19 cellular contexts compared by ENCODE assay signal in the genomic region with DNA sequence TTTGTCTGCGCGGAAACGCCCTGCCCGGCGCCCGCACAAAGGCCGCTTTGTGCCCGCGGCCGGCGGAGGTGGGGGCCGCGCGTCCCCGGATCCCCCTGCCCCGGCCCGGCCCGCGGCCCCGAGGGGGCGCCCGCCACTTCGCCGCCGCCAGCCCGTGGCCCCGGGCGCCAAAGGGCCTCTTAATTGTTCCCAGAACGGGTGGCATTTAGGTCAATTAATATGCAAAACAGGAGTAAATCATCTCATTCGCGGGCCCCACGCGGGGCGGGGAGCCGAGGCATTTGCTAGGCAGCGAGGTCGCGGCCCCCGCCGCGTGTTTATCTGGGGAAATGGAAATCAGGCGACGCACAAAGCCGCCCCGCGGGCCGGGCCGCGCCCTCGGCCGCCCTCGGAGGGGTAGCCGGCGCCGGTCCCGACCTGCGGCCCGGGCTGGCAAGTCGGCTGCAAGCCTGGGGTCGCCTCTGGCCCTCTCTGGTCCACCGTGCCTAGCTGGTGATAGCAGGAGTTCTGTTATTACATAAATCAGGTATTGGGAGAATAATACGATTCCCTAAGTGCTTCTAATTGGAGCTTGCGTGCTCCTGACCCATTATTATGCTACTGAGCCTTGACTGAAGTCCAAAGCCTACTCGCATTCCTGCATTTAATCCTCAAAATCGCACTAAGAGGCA.
A peak's percentile ranks its signal among the peaks of the same experiment; 100 is the strongest.
DNase-seq lines count a peak whose midpoint lies in the region; ATAC-seq, FAIRE-seq and TF ChIP-seq lines count a peak whose summit lies in the region.
"Had no signal": no experiment of that assay in that cellular context is flagged by ENCODE, and none has a peak within 500 bp of the region (broad histone marks: within the 10 kb centered on the region; RNA-seq: fewer than 3 reads in every experiment).

No MANE protein-coding gene starts in this region.

- H4K20me1 ChIP-seq in H1 (replicated peaks in 1 of 2; ENCODE audit: control insufficient read depth in 1 of 2, insufficient read depth in 2 of 2, low read length in 2 of 2) (no peaks in the 10 kb centered on the region), keratinocyte (ENCODE audit: control insufficient read depth, extremely low read depth, insufficient read depth, low read length) (peaks cover 2% of the 10 kb centered on the region)

- DNase-seq in DMS 273 (lab: John Stamatoyannopoulos, UW; ENCODE audit: unreplicated experiment): peak; percentile 26
- DNase-seq in DMS 273 treated with DMSO at 0.1 percent for 48 hours (lab: John Stamatoyannopoulos, UW): no peak
- DNase-seq in H1 (ENCODE audit: low read depth in 1 of 2, low spot score in 2 of 2): peak in 1 of 2 experiments; percentile 68
- DNase-seq in keratinocyte (ENCODE audit: low read depth, low spot score): no peak
- no peak for DNase-seq in stomach
- DNase-seq in activated naive CD4-positive, alpha-beta T cell treated with anti-CD3 and anti-CD28 coated beads for 36 hours: no peak
- no peak for DNase-seq in stimulated activated CD4-positive, alpha-beta T cell treated with anti-CD3 and anti-CD28 coated beads, Interleukin-12 subunit alpha, Interleukin-12 subunit beta, amount 100 ng/mL, for 4 hours
- DNase-seq: activated CD4-positive, alpha-beta T cell treated with anti-CD3 and anti-CD28 coated beads for 36 hours; CD8-positive, alpha-beta memory T cell; Kasumi-1; stimulated activated CD4-positive, alpha-beta T cell treated with anti-CD3 and anti-CD28 coated beads, Interleukin-2, amount 100 ng/mL, for 48 hours; T-helper 2 cell had no signal

- H4K8ac ChIP-seq in H1 (ENCODE audit: extremely low read depth, insufficient read depth, low read length): peak overlapping the region; percentile 88; the same call in 1 of the 2 replicates

- H2BK120ac ChIP-seq in H1 (replicated peaks; ENCODE audit: low read depth, low read length): no peak overlapping the region

- dilution Hi-C loops in keratinocyte (cut with MboI; ENCODE audit: extremely low pct_ligation_motif_present, low sequenced_read_pairs): no loop called here

- no peak overlapping the region for H4K91ac ChIP-seq in H1 (replicated peaks; ENCODE audit: insufficient read length, low read length)

- H3K36me3 Mint-ChIP-seq in activated naive CD4-positive, alpha-beta T cell treated with anti-CD3 and anti-CD28 coated beads for 36 hours (ENCODE audit: low read depth): peaks cover 2% of the 10 kb centered on the region
- H3K36me3 Mint-ChIP-seq: CD8-positive, alpha-beta memory T cell; stimulated activated memory B cell treated with anti-CD40 and anti-IgM and Interleukin-4, amounts not matched to agents 10 μg/mL and 1 μg/mL and 100 μg/mL, for 72 hours had no signal

- no peak overlapping the region for H3K14ac ChIP-seq in H1 (ENCODE audit: insufficient read length)

- H3K23ac ChIP-seq in H1 (ENCODE audit: insufficient read length): no peak overlapping the region

- H3K9me1 ChIP-seq in keratinocyte (ENCODE audit: control insufficient read depth, extremely low read depth, insufficient read depth, low read length): no peaks in the 10 kb centered on the region

- H2BK5ac ChIP-seq in H1 (ENCODE audit: low read depth, low read length): peak overlapping the region; percentile 83; the same call in 1 of the 2 replicates

- TF ChIP-seq RAD21 in H1 (IDR thresholded peaks at IDR 0.05 in 1 of 2, conservative IDR thresholded peaks at IDR 0.05 in 1 of 2; ENCODE audit: low read depth in 2 of 2, low read length in 2 of 2): no peak; a peak in 1 of 4 replicates

- CTCF ChIA-PET in H1 (lab: Charles Lee; ENCODE audit: partially characterized antibody): interaction anchor here (0.7 to 2.3 kb wide), 9 partner anchors 8 to 93 kb away, joined by 3 to 6 read pairs (median 3); no protein-coding TSS in a partner anchor
- CTCF ChIA-PET in activated naive CD4-positive, alpha-beta T cell treated with anti-CD3 and anti-CD28 coated beads for 36 hours (lab: Charles Lee): no interaction called here

- H3K79me1 ChIP-seq in H1 (ENCODE audit: low read depth, low read length): no peaks in the 10 kb centered on the region

- H3K27ac Mint-ChIP-seq in activated naive CD4-positive, alpha-beta T cell treated with anti-CD3 and anti-CD28 coated beads for 36 hours: no peak overlapping the region
- H3K27ac Mint-ChIP-seq: activated CD4-positive, alpha-beta T cell treated with anti-CD3 and anti-CD28 coated beads for 36 hours; CD8-positive, alpha-beta memory T cell; stimulated activated memory B cell treated with anti-CD40 and anti-IgM and Interleukin-4, amounts not matched to agents 10 μg/mL and 1 μg/mL and 100 μg/mL, for 72 hours had no signal

- ATAC-seq in HG03432 (IDR thresholded peaks at IDR 0.05; ENCODE audit: unreplicated experiment): no peak
- ATAC-seq: activated CD4-positive, alpha-beta T cell treated with anti-CD3 and anti-CD28 coated beads for 36 hours; psoas muscle; stimulated activated memory B cell treated with anti-CD40 and anti-IgM and Interleukin-4, amounts not matched to agents 10 μg/mL and 1 μg/mL and 100 μg/mL, for 72 hours had no signal

- POLR2A ChIA-PET in H1 (lab: Charles Lee; ENCODE audit: partially characterized antibody): no interaction called here

- H3K4ac ChIP-seq in H1 (replicated peaks; ENCODE audit: insufficient read length, low read depth, low read length): no peak overlapping the region

- H3K4me2 ChIP-seq in H1 (ENCODE audit: insufficient read depth in 1 of 2, low read depth in 2 of 2, low read length in 2 of 2) (peak overlapping the region; percentile 93 to 100), keratinocyte (ENCODE audit: control insufficient read depth, extremely low read depth, insufficient read depth, low read depth, low read length) (peak overlapping the region; percentile 40)

- H2AFZ ChIP-seq in H1 (ENCODE audit: low read length): no peak overlapping the region
- H2AFZ ChIP-seq in keratinocyte (ENCODE audit: control insufficient read depth, low read length): no peak overlapping the region

- H3K27me3 Mint-ChIP-seq in activated naive CD4-positive, alpha-beta T cell treated with anti-CD3 and anti-CD28 coated beads for 36 hours (ENCODE audit: low read depth): peaks cover 62% of the 10 kb centered on the region

- peak in 2 of 3 experiments; percentile 3 to 9; a peak in 3 of 4 replicates for TF ChIP-seq CTCF in H1 (IDR thresholded peaks at IDR 0.05; ENCODE audit: control extremely low read depth in 1 of 3, insufficient read depth in 1 of 3, low read depth in 1 of 3, low read length in 3 of 3)
- TF ChIP-seq CTCF in keratinocyte (optimal IDR thresholded peaks at IDR 0.05 in 1 of 3, IDR thresholded peaks at IDR 0.05 in 1 of 3, conservative IDR thresholded peaks at IDR 0.05 in 1 of 3; ENCODE audit: extremely low read depth in 1 of 3, insufficient read depth in 2 of 3, low read length in 3 of 3): no peak
- TF ChIP-seq CTCF in stomach (IDR thresholded peaks at IDR 0.05): no peak

- H3K4me3 Mint-ChIP-seq in activated naive CD4-positive, alpha-beta T cell treated with anti-CD3 and anti-CD28 coated beads for 36 hours: no peak overlapping the region
- H3K4me3 Mint-ChIP-seq: activated CD4-positive, alpha-beta T cell treated with anti-CD3 and anti-CD28 coated beads for 36 hours; CD8-positive, alpha-beta memory T cell; stimulated activated memory B cell treated with anti-CD40 and anti-IgM and Interleukin-4, amounts not matched to agents 10 μg/mL and 1 μg/mL and 100 μg/mL, for 72 hours had no signal

- peak overlapping the region; percentile 62 for H2BK20ac ChIP-seq in H1 (ENCODE audit: low read length)

- H2BK12ac ChIP-seq in H1 (ENCODE audit: low read depth, low read length): peak overlapping the region; percentile 85; the same call in 1 of the 2 replicates

- H3K9me3 ChIP-seq in H1 (ENCODE audit: insufficient read depth in 2 of 2, low read depth in 1 of 2, low read length in 1 of 2): no peaks in the 10 kb centered on the region
- peaks cover 9% of the 10 kb centered on the region for H3K9me3 ChIP-seq in keratinocyte (ENCODE audit: control insufficient read depth, low read depth, low read length)
- no peaks in the 10 kb centered on the region for H3K9me3 ChIP-seq in stomach
- H3K9me3 ChIP-seq: mucosa of descending colon, psoas muscle had no signal

- H3K56ac ChIP-seq in H1 (replicated peaks; ENCODE audit: insufficient read length, low read depth, low read length): no peak overlapping the region

- WGBS in H1 (ENCODE audit: extremely low coverage in 1 of 2, insufficient coverage in 1 of 2, insufficient read length in 1 of 2, insufficient replicate concordance in 2 of 2, low coverage in 1 of 2, low lambda C conversion rate in 2 of 2, missing lambda C conversion rate in 1 of 2), 2 experiments: 2% methylated on average over 37 of the region's 65 CpGs; no CpG with 5 or more reads in 1 of the 2 experiments
- 6 to 10% (median 9%) methylated on average over 39 to 65 of the region's 65 CpGs for WGBS in stomach, 5 donors

- no peak overlapping the region for H4K5ac ChIP-seq in H1 (ENCODE audit: insufficient read length, low read depth, low read length)

- H3K4me1 ChIP-seq in H1 (replicated peaks in 1 of 4; ENCODE audit: control insufficient read depth in 3 of 4, insufficient read depth in 4 of 4, low read length in 3 of 4): peaks cover 2 to 25% (median 15%) of the 10 kb centered on the region in 4 experiments
- peaks cover 16% of the 10 kb centered on the region for H3K4me1 ChIP-seq in keratinocyte (ENCODE audit: control insufficient read depth, extremely low read depth, insufficient read depth, low read length)
- peaks cover 9 to 14% (median 13%) of the 10 kb centered on the region in 4 donors for H3K4me1 ChIP-seq in stomach
- H3K4me1 ChIP-seq: psoas muscle had no signal

- H2AK5ac ChIP-seq in H1 (ENCODE audit: low read depth, low read length): no peak overlapping the region

- no peak overlapping the region for H2BK15ac ChIP-seq in H1 (ENCODE audit: low read length)

- H3K27ac ChIP-seq in H1 (ENCODE audit: low read depth, low read length) (no peak overlapping the region), keratinocyte (ENCODE audit: control insufficient read depth, insufficient read depth, low read length) (no peak overlapping the region), stomach (no peak overlapping the region)
- H3K27ac ChIP-seq: 22Rv1, psoas muscle had no signal

- H3K23me2 ChIP-seq in H1 (ENCODE audit: low read depth, low read length): peaks cover 14% of the 10 kb centered on the region; the same call in 1 of the 2 replicates

- no peak for FAIRE-seq in H1 (lab: Jason Lieb, UNC)
- FAIRE-seq in keratinocyte (lab: Jason Lieb, UNC): no peak
- FAIRE-seq: colon, H54 had no signal

- H3K27me3 ChIP-seq in H1 (replicated peaks in 1 of 4; ENCODE audit: control insufficient read depth in 3 of 4, extremely low read depth in 1 of 4, insufficient read depth in 3 of 4, low read length in 3 of 4) (peaks cover 7 to 56% (median 53%) of the 10 kb centered on the region in 4 experiments), keratinocyte (ENCODE audit: control insufficient read depth, extremely low read depth, insufficient read depth, low read length) (peaks cover 6% of the 10 kb centered on the region), stomach (peaks cover 0 to 58% (median 24%) of the 10 kb centered on the region in 3 donors)

- TF ChIP-seq EP300 in H1 (IDR thresholded peaks at IDR 0.05; ENCODE audit: borderline replicate concordance in 1 of 2, low read depth in 2 of 2, low read length in 2 of 2) (0 out of 3 replicates have a peak, but pooled peaks of 1 of the 2 experiments have one; percentile 8), stomach (IDR thresholded peaks at IDR 0.05) (no peak)

- H3K9me3 Mint-ChIP-seq in activated naive CD4-positive, alpha-beta T cell treated with anti-CD3 and anti-CD28 coated beads for 36 hours: no peaks in the 10 kb centered on the region

- H3K18ac ChIP-seq in H1 (ENCODE audit: extremely low read depth, low read length): peak overlapping the region; percentile 97; the same call in 1 of the 2 replicates

- intact Hi-C loops in stomach (cut with DNase I; ENCODE audit: low total_unique reads): no loop called here
- intact Hi-C loops in activated naive CD4-positive, alpha-beta T cell treated with anti-CD3 and anti-CD28 coated beads for 36 hours (cut with micrococcal nuclease): no loop called here

- no peak for TF ChIP-seq POLR2A in H1 (IDR thresholded peaks at IDR 0.05; ENCODE audit: control extremely low read depth in 1 of 2, low read depth in 2 of 2, low read length in 2 of 2)
- TF ChIP-seq POLR2A in stomach (IDR thresholded peaks at IDR 0.05): no peak

- H3K79me2 ChIP-seq in H1 (ENCODE audit: control insufficient read depth in 1 of 2, insufficient read depth in 2 of 2, low read length in 2 of 2) (no peaks in the 10 kb centered on the region), keratinocyte (ENCODE audit: control insufficient read depth, insufficient read depth, low read length) (no peaks in the 10 kb centered on the region)

- H3K9ac ChIP-seq in H1 (replicated peaks in 1 of 4; ENCODE audit: extremely low read depth in 1 of 4, low read depth in 3 of 4, low read length in 3 of 4): no peak overlapping the region; a peak in 2 of 7 replicates
- H3K9ac ChIP-seq in keratinocyte (ENCODE audit: control insufficient read depth, extremely low read depth, insufficient read depth, low read length): no peak overlapping the region

- H3K4me3 ChIP-seq in H1 (ENCODE audit: extremely low read depth in 1 of 4, insufficient read depth in 2 of 4, low read depth in 3 of 4, low read length in 4 of 4) (peak overlapping the region; percentile 29 to 61 (median 44); a peak in 7 of 8 replicates), keratinocyte (ENCODE audit: control insufficient read depth in 2 of 3, extremely low read depth in 1 of 3, insufficient read depth in 2 of 3, low read depth in 1 of 3, low read length in 3 of 3) (no peak overlapping the region), stomach (peak overlapping the region; percentile 15 to 29 (median 22))
- H3K4me3 ChIP-seq: mucosa of descending colon, psoas muscle had no signal

- H3K36me3 ChIP-seq in H1 (ENCODE audit: control insufficient read depth in 2 of 4, insufficient read depth in 4 of 4, low read length in 3 of 4): no peaks in the 10 kb centered on the region
- no peaks in the 10 kb centered on the region for H3K36me3 ChIP-seq in keratinocyte (ENCODE audit: control insufficient read depth in 2 of 2, extremely low read depth in 1 of 2, insufficient read depth in 2 of 2, low read length in 2 of 2)
- no peaks in the 10 kb centered on the region for H3K36me3 ChIP-seq in stomach

- peaks cover 2% of the 10 kb centered on the region for H3K4me1 Mint-ChIP-seq in activated naive CD4-positive, alpha-beta T cell treated with anti-CD3 and anti-CD28 coated beads for 36 hours (ENCODE audit: low read depth)

Comparison
In these comparisons a context has a peak if more than half of its experiments do, and no peak if none do; other contexts are left out.
1. H3K4me3 ChIP-seq: peak in H1 (4 of 4) and stomach (4 of 4); none in keratinocyte (0 of 3).
2. CTCF ChIP-seq: peak in H1 (2 of 3); none in keratinocyte (0 of 3) and stomach (0 of 7).